In the genomic region with DNA sequence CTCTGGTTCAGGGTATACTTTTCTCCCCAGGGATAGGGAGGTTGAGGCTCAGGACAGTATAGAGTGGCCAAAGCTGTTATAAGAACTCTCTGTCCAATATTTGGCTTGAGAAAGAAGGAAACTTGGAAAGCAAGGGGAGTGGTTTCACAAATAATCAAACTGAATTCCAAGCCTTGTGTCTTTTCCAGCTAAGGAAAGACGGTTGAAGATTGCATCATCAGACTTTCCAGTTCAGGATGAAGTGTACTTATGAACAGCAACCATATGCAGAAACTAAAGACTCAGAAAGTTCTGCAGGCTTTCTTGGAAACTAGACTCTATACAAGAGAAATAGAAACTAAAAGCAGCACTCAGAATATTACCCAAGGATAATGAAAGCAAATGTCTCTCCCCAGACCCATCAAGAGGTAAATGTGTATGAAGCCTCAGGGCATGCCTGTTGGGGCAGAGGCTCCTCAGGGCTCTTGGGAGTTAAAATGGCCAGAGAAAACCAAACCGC, we compare ENCODE assay signal across 1 cellular context.
TF ChIP-seq lines count a peak whose summit lies in the region.

No MANE protein-coding gene starts in this region.

TF ChIP-seq in GM12878, 131 proteins besides CTCF, POLR2A, EP300 and RAD21:
- TF ChIP-seq SIN3A (IDR thresholded peaks at IDR 0.05; ENCODE audit: low read depth, low read length) (no peak), CBX5 (IDR thresholded peaks at IDR 0.05; ENCODE audit: low read depth) (no peak), ATF7 (IDR thresholded peaks at IDR 0.05; ENCODE audit: low read depth) (no peak), STAT1 (conservative IDR thresholded peaks at IDR 0.05) (no peak), CEBPB (IDR thresholded peaks at IDR 0.05; ENCODE audit: borderline replicate concordance in 1 of 2, low read depth in 2 of 2, low read length in 2 of 2) (no peak), YY1 (IDR thresholded peaks at IDR 0.05; ENCODE audit: low read depth, low read length) (0 out of 2 replicates have a peak, but pooled peaks have one; percentile 17), IKZF2 (IDR thresholded peaks at IDR 0.05) (no peak), JUND (IDR thresholded peaks at IDR 0.05; ENCODE audit: low read depth, low read length) (no peak)
